16 cellular contexts compared by ENCODE assay signal in the genomic region with DNA sequence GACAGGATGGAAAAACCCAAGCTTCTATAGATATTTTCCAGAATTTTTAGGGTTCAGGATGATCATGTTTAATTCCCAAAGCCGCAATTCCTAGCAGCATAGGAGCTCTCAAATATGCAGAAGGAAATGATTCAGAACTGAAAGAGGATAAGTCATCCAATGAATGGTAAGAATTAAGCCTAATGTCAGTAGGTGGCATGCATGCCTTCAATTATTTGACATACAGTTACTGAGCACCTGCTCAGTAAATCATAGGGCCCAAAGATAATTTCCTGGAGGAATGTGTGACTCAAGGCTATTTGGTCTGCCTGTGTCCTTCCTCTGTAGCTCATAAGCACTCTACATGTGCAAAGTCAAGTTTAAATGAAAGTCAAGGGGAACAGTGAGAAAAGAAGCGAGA.
DNase-seq lines count a peak whose midpoint lies in the region; ATAC-seq and TF ChIP-seq lines count a peak whose summit lies in the region.
"Had no signal": no experiment of that assay in that cellular context is flagged by ENCODE, and none has a peak within 500 bp of the region (broad histone marks: within the 10 kb centered on the region; RNA-seq: fewer than 3 reads in every experiment).

No MANE protein-coding gene starts in this region.

- CTCF ChIA-PET in A673 (lab: Charles Lee) (interaction anchor here (1.4 kb wide), 1 partner anchor 79 kb away, joined by 4 read pairs; no protein-coding TSS in a partner anchor), HCT116 (lab: Charles Lee) (interaction anchor here (1.0 to 1.3 kb wide), 3 partner anchors 8 to 817 kb away, joined by 3 to 4 read pairs (median 3); no protein-coding TSS in a partner anchor), SK-N-SH (lab: Yijun Ruan, JAX) (interaction anchor here (0.7 kb wide), 1 partner anchor 79 kb away, joined by 3 read pairs; no protein-coding TSS in a partner anchor)
- CTCF ChIA-PET in activated CD4-positive, alpha-beta memory T cell treated with anti-CD3 and anti-CD28 coated beads for 36 hours (lab: Charles Lee): interaction anchor here (0.7 kb wide), 1 partner anchor 9 kb away, joined by 5 read pairs; no protein-coding TSS in a partner anchor

- H2AFZ ChIP-seq in HCT116 (ENCODE audit: low read depth, low read length, poor library complexity, severe bottlenecking) (no peak overlapping the region), SK-N-SH (ENCODE audit: low read depth) (no peak overlapping the region)

- TF ChIP-seq CTCF in A673 (conservative IDR thresholded peaks at IDR 0.05; ENCODE audit: low read depth, low read length) (no peak), HCT116 (IDR thresholded peaks at IDR 0.05 in 2 of 3, conservative IDR thresholded peaks at IDR 0.05 in 1 of 3; ENCODE audit: borderline replicate concordance in 1 of 3, insufficient read depth in 1 of 3, low read depth in 2 of 3, low read length in 2 of 3) (no peak), SK-N-SH (IDR thresholded peaks at IDR 0.05) (no peak)

- no peak overlapping the region for H3K27ac Mint-ChIP-seq in activated CD4-positive, alpha-beta memory T cell treated with anti-CD3 and anti-CD28 coated beads for 36 hours
- H3K27ac Mint-ChIP-seq: activated T-cell treated with anti-CD3 and anti-CD28 coated beads, Interleukin-2, amount 50 U/mL, for 24 hours had no signal

- peak overlapping the region; percentile 35 for H3K27ac ChIP-seq in A673 (ENCODE audit: low read depth, low read length, poor library complexity, severe bottlenecking)
- H3K27ac ChIP-seq in HCT116 (ENCODE audit: low read depth, low read length): no peak overlapping the region
- H3K27ac ChIP-seq in SK-N-SH (ENCODE audit: low read depth in 2 of 2, low read length in 1 of 2): peak overlapping the region; percentile 64 to 86
- H3K27ac ChIP-seq: colonic mucosa, testis had no signal

- H3K79me2 ChIP-seq in HCT116 (ENCODE audit: insufficient read depth, low read length) (no peaks in the 10 kb centered on the region), SK-N-SH (ENCODE audit: insufficient read depth) (no peaks in the 10 kb centered on the region)

- POLR2A ChIA-PET in A673 (lab: Charles Lee; ENCODE audit: low non-redundant PET) (no interaction called here), HCT116 (lab: Charles Lee) (interaction anchor here (0.8 kb wide), 1 partner anchor 11 kb away, joined by 3 read pairs; no protein-coding TSS in a partner anchor), SK-N-SH (lab: Yijun Ruan, JAX) (no interaction called here)
- POLR2A ChIA-PET in activated CD4-positive, alpha-beta memory T cell treated with anti-CD3 and anti-CD28 coated beads for 36 hours (lab: Charles Lee): no interaction called here

- H3K36me3 Mint-ChIP-seq in activated CD4-positive, alpha-beta memory T cell treated with anti-CD3 and anti-CD28 coated beads for 36 hours: no peaks in the 10 kb centered on the region

- BruUV-seq in A673 (replicated peaks; lab: Mats Ljungman, UMichigan): no TSS peak
- BruUV-seq in HCT116 (replicated peaks; lab: Mats Ljungman, UMichigan): no TSS peak

- H3K4me1 Mint-ChIP-seq in activated CD4-positive, alpha-beta memory T cell treated with anti-CD3 and anti-CD28 coated beads for 36 hours (ENCODE audit: low read depth): no peaks in the 10 kb centered on the region

- H3K9me2 ChIP-seq in HCT116 (ENCODE audit: insufficient read depth) (no peaks in the 10 kb centered on the region), SK-N-SH (no peaks in the 10 kb centered on the region)

- TF ChIP-seq RAD21 in HCT116 (IDR thresholded peaks at IDR 0.05; ENCODE audit: low read depth) (no peak), SK-N-SH (IDR thresholded peaks at IDR 0.05; ENCODE audit: low read length) (no peak)

- H3K4me2 ChIP-seq in HCT116 (ENCODE audit: low read length) (no peak overlapping the region), SK-N-SH (peak overlapping the region; percentile 55)

- H3K9me3 Mint-ChIP-seq in activated CD4-positive, alpha-beta memory T cell treated with anti-CD3 and anti-CD28 coated beads for 36 hours: no peaks in the 10 kb centered on the region
- H3K9me3 Mint-ChIP-seq: activated T-cell treated with anti-CD3 and anti-CD28 coated beads, Interleukin-2, amount 50 U/mL, for 24 hours had no signal

- H3K4me1 ChIP-seq in A673 (ENCODE audit: insufficient read depth, low read length, poor library complexity, severe bottlenecking) (peaks cover 29% of the 10 kb centered on the region), HCT116 (ENCODE audit: control insufficient read depth in 1 of 2, insufficient read depth in 2 of 2, low read length in 2 of 2) (peaks cover 5 to 22% of the 10 kb centered on the region in 2 experiments; a peak in 3 of 4 replicates), SK-N-SH (ENCODE audit: control insufficient read depth in 1 of 2, insufficient read depth in 2 of 2, low read depth in 1 of 2, low read length in 1 of 2) (peaks cover 0 to 27% of the 10 kb centered on the region in 2 experiments; a peak in 2 of 4 replicates)
- H3K4me1 ChIP-seq: colonic mucosa, testis had no signal

- intact Hi-C loops in A673 (cut with micrococcal nuclease; ENCODE audit: unreplicated experiment) (no loop called here), HCT116 (cut with micrococcal nuclease) (no loop called here)
- intact Hi-C loops in activated CD4-positive, alpha-beta memory T cell treated with anti-CD3 and anti-CD28 coated beads for 36 hours (cut with micrococcal nuclease): no loop called here

- H4K20me1 ChIP-seq in HCT116 (ENCODE audit: insufficient read depth) (no peaks in the 10 kb centered on the region), SK-N-SH (ENCODE audit: insufficient read depth) (no peaks in the 10 kb centered on the region)

- H3K4me3 Mint-ChIP-seq in activated CD4-positive, alpha-beta memory T cell treated with anti-CD3 and anti-CD28 coated beads for 36 hours: no peak overlapping the region
- H3K4me3 Mint-ChIP-seq: activated T-cell treated with anti-CD3 and anti-CD28 coated beads, Interleukin-2, amount 50 U/mL, for 24 hours had no signal

- WGBS in SK-N-SH (ENCODE audit: low lambda C conversion rate): 11% methylated on average over 2 of the region's 2 CpGs

- TF ChIP-seq POLR2A in HCT116 (IDR thresholded peaks at IDR 0.05; ENCODE audit: borderline replicate concordance, extremely low read depth, insufficient read depth, insufficient read length): no peak

- H3F3A ChIP-seq in SK-N-SH (replicated peaks; ENCODE audit: insufficient read depth): peaks cover 35% of the 10 kb centered on the region

- ATAC-seq in HCT116 (0 out of 2 replicates have a peak, but pooled peaks have one; percentile 40), GM18519 (IDR thresholded peaks at IDR 0.05; ENCODE audit: low FRiP score, unreplicated experiment) (no peak)
- ATAC-seq: GM12878 had no signal

- H3K4me3 ChIP-seq in A673 (ENCODE audit: low read depth, low read length, poor library complexity, severe bottlenecking): no peak overlapping the region
- H3K4me3 ChIP-seq in HCT116 (replicated peaks in 1 of 2; ENCODE audit: low read depth in 1 of 2, low read length in 2 of 2): no peak overlapping the region
- no peak overlapping the region for H3K4me3 ChIP-seq in SK-N-SH (ENCODE audit: low read depth in 2 of 2, low read length in 1 of 2)
- H3K4me3 ChIP-seq: colonic mucosa, GM12878, testis had no signal

- peak; percentile 86 to 99 for TF ChIP-seq EP300 in SK-N-SH (IDR thresholded peaks at IDR 0.05; ENCODE audit: borderline replicate concordance in 1 of 2, low read depth in 1 of 2, low read length in 1 of 2)

- no peaks in the 10 kb centered on the region for H3K36me3 ChIP-seq in A673 (ENCODE audit: insufficient read depth, low read length, poor library complexity, severe bottlenecking)
- H3K36me3 ChIP-seq in HCT116 (ENCODE audit: control insufficient read depth in 1 of 2, insufficient read depth in 2 of 2, low read length in 2 of 2): no peaks in the 10 kb centered on the region
- no peaks in the 10 kb centered on the region for H3K36me3 ChIP-seq in SK-N-SH (replicated peaks in 1 of 2; ENCODE audit: control insufficient read depth in 1 of 2, insufficient read depth in 2 of 2, low read length in 1 of 2)
- H3K36me3 ChIP-seq: colonic mucosa had no signal

- peaks cover 13% of the 10 kb centered on the region for H3K27me3 Mint-ChIP-seq in activated CD4-positive, alpha-beta memory T cell treated with anti-CD3 and anti-CD28 coated beads for 36 hours
- H3K27me3 Mint-ChIP-seq: activated T-cell treated with anti-CD3 and anti-CD28 coated beads, Interleukin-2, amount 50 U/mL, for 24 hours had no signal

- RAD21 ChIA-PET in HCT116 (lab: Charles Lee; ENCODE audit: low non-redundant PET in 1 of 2, low total read pairs in 2 of 2, uncharacterized antibody in 2 of 2, unreplicated experiment in 2 of 2): no interaction called here

- no peaks in the 10 kb centered on the region for H3K9me3 ChIP-seq in A673 (ENCODE audit: low read depth, low read length, poor library complexity, severe bottlenecking)
- no peaks in the 10 kb centered on the region for H3K9me3 ChIP-seq in HCT116 (ENCODE audit: control insufficient read depth in 1 of 2, insufficient read depth in 1 of 2, low read depth in 1 of 2, low read length in 2 of 2)
- no peaks in the 10 kb centered on the region for H3K9me3 ChIP-seq in SK-N-SH
- H3K9me3 ChIP-seq: colonic mucosa, testis had no signal

- H3K27me3 ChIP-seq in A673 (replicated peaks; ENCODE audit: insufficient read depth, low read depth, low read length, poor library complexity): no peaks in the 10 kb centered on the region
- H3K27me3 ChIP-seq in HCT116 (ENCODE audit: insufficient read depth, low read length): no peaks in the 10 kb centered on the region
- H3K27me3 ChIP-seq in SK-N-SH (ENCODE audit: insufficient read depth): no peaks in the 10 kb centered on the region
- H3K27me3 ChIP-seq: colonic mucosa, testis had no signal

- peak; percentile 76 for DNase-seq in A673 (ENCODE audit: low spot score)
- DNase-seq in HCT116 (ENCODE audit: low read depth, low spot score): no peak
- no peak for DNase-seq in SK-N-SH
- peak; percentile 46 for DNase-seq in iris pigment epithelial cell (ENCODE audit: low read depth)
- DNase-seq in NOMO-1 treated with dmso at 0.1 percent for 144 hours (lab: John Stamatoyannopoulos, UW; ENCODE audit: unreplicated experiment): no peak
- DNase-seq in activated T-cell treated with anti-CD3 and anti-CD28 coated beads, Interleukin-2, amount 50 U/mL, for 48 hours: no peak
- no peak for DNase-seq in activated CD4-positive, alpha-beta memory T cell treated with anti-CD3 and anti-CD28 coated beads for 36 hours
- DNase-seq: activated CD4-positive, alpha-beta T cell treated with anti-CD3 and anti-CD28 coated beads for 48 hours; activated T-cell treated with anti-CD3 and anti-CD28 coated beads, Interleukin-2, amount 50 U/mL, for 24 hours; amygdala; colonic mucosa; DMS79; midbrain; testis had no signal

- H3K9ac ChIP-seq in HCT116 (ENCODE audit: low read length) (no peak overlapping the region), SK-N-SH (no peak overlapping the region)

Comparison
In these comparisons a context has a peak if more than half of its experiments do, and no peak if none do; other contexts are left out.
1. DNase-seq: peak in A673 (single experiment) and iris pigment epithelial cell (single experiment); none in HCT116 (single experiment), SK-N-SH (single experiment), NOMO-1 treated with dmso at 0.1 percent for 144 hours (single experiment), activated T-cell treated with anti-CD3 and anti-CD28 coated beads, Interleukin-2, amount 50 U/mL, for 48 hours (0 of 2) and activated CD4-positive, alpha-beta memory T cell treated with anti-CD3 and anti-CD28 coated beads for 36 hours (single experiment).